In the genomic region with DNA sequence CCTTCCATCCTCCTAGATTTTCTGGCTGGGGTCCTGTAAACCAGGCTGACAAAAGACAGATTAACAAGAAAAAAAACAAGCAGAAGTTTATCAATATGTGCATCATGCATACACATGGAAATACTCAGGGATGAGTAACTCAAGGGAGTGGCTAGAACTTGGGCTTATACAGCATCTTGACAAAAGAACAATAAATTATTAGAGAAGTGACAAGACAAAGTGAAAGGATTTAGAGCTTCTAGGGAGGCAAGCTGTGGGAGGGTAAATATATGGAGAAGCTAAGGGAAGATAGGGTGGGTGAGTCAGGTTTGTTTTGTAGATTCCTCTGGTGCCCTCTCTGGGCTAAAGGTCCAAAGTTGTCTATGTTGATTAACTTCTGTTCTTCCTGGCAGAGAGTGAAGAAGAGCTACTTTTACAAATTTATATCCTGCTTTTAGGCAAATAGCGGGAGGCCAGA, we compare ENCODE assay signal across 14 cellular contexts. TPM values are rescaled to one million over a fixed set of nuclear protein-coding genes. Genes with fewer than 3 reads are reported as not detected.
DNase-seq lines count a peak whose midpoint lies in the region; ATAC-seq and TF ChIP-seq lines count a peak whose summit lies in the region.
"Had no signal": no experiment of that assay in that cellular context is flagged by ENCODE, and none has a peak within 500 bp of the region (broad histone marks: within the 10 kb centered on the region; RNA-seq: fewer than 3 reads in every experiment).

No MANE protein-coding gene starts in this region.

- peaks cover 28% of the 10 kb centered on the region for H3K27me3 Mint-ChIP-seq in osteocyte (ENCODE audit: unreplicated experiment)
- H3K27me3 Mint-ChIP-seq in activated T-helper 1 cell treated with anti-CD3 and anti-CD28 coated beads, Interleukin-12 subunit alpha, Interleukin-12 subunit beta, Interleukin-2, Interleukin-4 antibody, amounts not matched to agents 30 ng/mL and 10 ng/mL and 1 ng/mL, durations not matched to agents 14 hours and 24 hours and 36 hours (ENCODE audit: insufficient read depth), result peaks cover 13% of the 10 kb centered on the region

- H3K9me3 Mint-ChIP-seq in osteocyte (ENCODE audit: unreplicated experiment), result no peaks in the 10 kb centered on the region
- H3K9me3 Mint-ChIP-seq in activated T-helper 1 cell treated with anti-CD3 and anti-CD28 coated beads, Interleukin-12 subunit alpha, Interleukin-12 subunit beta, Interleukin-2, Interleukin-4 antibody, amounts not matched to agents 30 ng/mL and 10 ng/mL and 1 ng/mL, durations not matched to agents 14 hours and 24 hours and 36 hours, result no peaks in the 10 kb centered on the region

- no peak overlapping the region for H3K27ac ChIP-seq in right cardiac atrium (ENCODE audit: low read length)
- peak overlapping the region; percentile 69 for H3K27ac ChIP-seq in vagina
- H3K27ac ChIP-seq: cardiac muscle cell, right lobe of liver had no signal

- H3K27ac Mint-ChIP-seq in osteocyte (ENCODE audit: unreplicated experiment), result no peak overlapping the region
- no peak overlapping the region for H3K27ac Mint-ChIP-seq in activated T-helper 1 cell treated with anti-CD3 and anti-CD28 coated beads, Interleukin-12 subunit alpha, Interleukin-12 subunit beta, Interleukin-2, Interleukin-4 antibody, amounts not matched to agents 30 ng/mL and 10 ng/mL and 1 ng/mL, durations not matched to agents 14 hours and 24 hours and 36 hours

- TF ChIP-seq POLR2A in vagina (IDR thresholded peaks at IDR 0.05), result no peak

- peaks cover 8% of the 10 kb centered on the region for H3K4me1 ChIP-seq in right cardiac atrium (ENCODE audit: control insufficient read depth, insufficient read depth, low read length)
- peaks cover 28% of the 10 kb centered on the region for H3K4me1 ChIP-seq in vagina
- H3K4me1 ChIP-seq: right lobe of liver had no signal

- no peaks in the 10 kb centered on the region for H3K27me3 ChIP-seq in right cardiac atrium (ENCODE audit: control insufficient read depth, insufficient read depth)
- no peaks in the 10 kb centered on the region for H3K27me3 ChIP-seq in vagina
- H3K27me3 ChIP-seq: cardiac muscle cell, right lobe of liver had no signal

- TF ChIP-seq CTCF in fibroblast of the aortic adventitia (IDR thresholded peaks at IDR 0.05; ENCODE audit: insufficient read depth, low read length) (no peak), vagina (IDR thresholded peaks at IDR 0.05) (no peak), osteocyte (IDR thresholded peaks at IDR 0.05) (no peak)

- no peaks in the 10 kb centered on the region for H3K36me3 Mint-ChIP-seq in osteocyte (ENCODE audit: unreplicated experiment)
- H3K36me3 Mint-ChIP-seq in activated T-helper 1 cell treated with anti-CD3 and anti-CD28 coated beads, Interleukin-12 subunit alpha, Interleukin-12 subunit beta, Interleukin-2, Interleukin-4 antibody, amounts not matched to agents 30 ng/mL and 10 ng/mL and 1 ng/mL, durations not matched to agents 14 hours and 24 hours and 36 hours (ENCODE audit: low read depth), result no peaks in the 10 kb centered on the region

- no peaks in the 10 kb centered on the region for H3K36me3 ChIP-seq in vagina
- H3K36me3 ChIP-seq: cardiac muscle cell, right lobe of liver had no signal

- H3K4me1 Mint-ChIP-seq in osteocyte (ENCODE audit: unreplicated experiment), result peaks cover 10% of the 10 kb centered on the region
- no peaks in the 10 kb centered on the region for H3K4me1 Mint-ChIP-seq in activated T-helper 1 cell treated with anti-CD3 and anti-CD28 coated beads, Interleukin-12 subunit alpha, Interleukin-12 subunit beta, Interleukin-2, Interleukin-4 antibody, amounts not matched to agents 30 ng/mL and 10 ng/mL and 1 ng/mL, durations not matched to agents 14 hours and 24 hours and 36 hours (ENCODE audit: low read depth)

- intact Hi-C loops in Right ventricle myocardium superior (cut with DNase I), result no loop called here
- intact Hi-C loops in right cardiac atrium (cut with DNase I), result no loop called here
- intact Hi-C loops in vagina (cut with DNase I), result no loop called here
- intact Hi-C loops in activated T-helper 1 cell treated with anti-CD3 and anti-CD28 coated beads, Interleukin-12 subunit alpha, Interleukin-12 subunit beta, Interleukin-2, Interleukin-4 antibody, amounts not matched to agents 30 ng/mL and 10 ng/mL and 1 ng/mL, durations not matched to agents 14 hours and 24 hours and 36 hours (cut with micrococcal nuclease), result no loop called here

- WGBS in right cardiac atrium, result 89% methylated on average over 1 of the region's 1 CpG

- H3K4me3 Mint-ChIP-seq in osteocyte (ENCODE audit: unreplicated experiment), result no peak overlapping the region
- no peak overlapping the region for H3K4me3 Mint-ChIP-seq in activated T-helper 1 cell treated with anti-CD3 and anti-CD28 coated beads, Interleukin-12 subunit alpha, Interleukin-12 subunit beta, Interleukin-2, Interleukin-4 antibody, amounts not matched to agents 30 ng/mL and 10 ng/mL and 1 ng/mL, durations not matched to agents 14 hours and 24 hours and 36 hours

- DNase-seq in Right ventricle myocardium superior (no peak), right cardiac atrium (no peak), SK-N-DZ (ENCODE audit: low spot score) (peak; percentile 58), fibroblast of the aortic adventitia (ENCODE audit: low read depth) (peak; percentile 88), vagina (ENCODE audit: extremely low spot score in 2 of 2) (no peak), osteocyte (ENCODE audit: extremely low spot score, unreplicated experiment) (no peak)
- DNase-seq in activated T-helper 1 cell treated with anti-CD3 and anti-CD28 coated beads, Interleukin-12 subunit alpha, Interleukin-12 subunit beta, Interleukin-2, Interleukin-4 antibody, amounts not matched to agents 30 ng/mL and 10 ng/mL and 1 ng/mL, durations not matched to agents 14 hours and 24 hours and 36 hours (ENCODE audit: low spot score), result no peak
- DNase-seq: activated T-cell treated with anti-CD3 and anti-CD28 coated beads, Interleukin-2, amount 50 U/mL, for 1 hour; GDM1; H7; NCI-H1092 treated with DMSO at 0.1 percent for 48 hours; right lobe of liver had no signal

- H3K4me3 ChIP-seq in right cardiac atrium (ENCODE audit: low read length) (no peak overlapping the region), fibroblast of the aortic adventitia (ENCODE audit: low read depth, low read length) (no peak overlapping the region), vagina (no peak overlapping the region)
- H3K4me3 ChIP-seq: cardiac muscle cell, right lobe of liver had no signal

- no peaks in the 10 kb centered on the region for H3K9me3 ChIP-seq in right cardiac atrium (ENCODE audit: control insufficient read depth, low read length)
- H3K9me3 ChIP-seq in vagina, result no peaks in the 10 kb centered on the region
- H3K9me3 ChIP-seq: right lobe of liver had no signal

- ATAC-seq in Right ventricle myocardium superior (ENCODE audit: poor library complexity) (peak; percentile 19), right cardiac atrium (no peak), GM21423 (IDR thresholded peaks at IDR 0.05; ENCODE audit: unreplicated experiment) (no peak)

RNA-seq across cellular contexts. Expression of gene NDRG4, which starts 48.0 kb away (rescaled TPM):
- total RNA-seq in Right ventricle myocardium superior (290 TPM), right cardiac atrium (100 to 1,000 TPM in 1 of 4 donors, 10 to 100 TPM in 3; 53.5 to 155 (median 97.3) TPM), fibroblast of the aortic adventitia (ENCODE audit: low replicate concordance) (5.0 and 5.2 TPM in 2 replicates), vagina (128 TPM), osteocyte (10.5 and 13.1 TPM in 2 replicates)
- polyA plus RNA-seq in right cardiac atrium, result 164 TPM
- 142 and 156 TPM in 2 replicates for polyA plus RNA-seq in SK-N-DZ (2014; cell fraction: cytosol; rRNA removed)
- polyA plus RNA-seq in SK-N-DZ (2014; cell fraction: nucleus; rRNA removed), result 256 and 322 TPM in 2 replicates
- 1.5 and 1.7 TPM in 2 replicates for total RNA-seq in activated T-helper 1 cell treated with anti-CD3 and anti-CD28 coated beads, Interleukin-12 subunit alpha, Interleukin-12 subunit beta, Interleukin-2, Interleukin-4 antibody, amounts not matched to agents 30 ng/mL and 10 ng/mL and 1 ng/mL, durations not matched to agents 14 hours and 24 hours and 36 hours

RNA-seq across cellular contexts. Expression of gene GINS3, which starts 59.7 kb away (rescaled TPM):
- 5.6 TPM for total RNA-seq in Right ventricle myocardium superior
- total RNA-seq in right cardiac atrium, result 1 to 10 TPM; 6.3 to 8.0 (median 6.7) TPM
- polyA plus RNA-seq in right cardiac atrium, result 6.5 TPM
- polyA plus RNA-seq in SK-N-DZ (2014; cell fraction: cytosol; rRNA removed), result 32.9 and 35.8 TPM in 2 replicates
- 22.8 and 24.5 TPM in 2 replicates for polyA plus RNA-seq in SK-N-DZ (2014; cell fraction: nucleus; rRNA removed)
- 2.1 and 10.7 TPM in 2 replicates for total RNA-seq in fibroblast of the aortic adventitia (ENCODE audit: low replicate concordance)
- 7.4 TPM for total RNA-seq in vagina
- 2.7 and 3.4 TPM in 2 replicates for total RNA-seq in osteocyte
- total RNA-seq in activated T-helper 1 cell treated with anti-CD3 and anti-CD28 coated beads, Interleukin-12 subunit alpha, Interleukin-12 subunit beta, Interleukin-2, Interleukin-4 antibody, amounts not matched to agents 30 ng/mL and 10 ng/mL and 1 ng/mL, durations not matched to agents 14 hours and 24 hours and 36 hours, result 23.8 and 25.3 TPM in 2 replicates

Comparison
In these comparisons a context has a peak if more than half of its experiments do, and no peak if none do; other contexts are left out.
1. DNase-seq: peak in SK-N-DZ (single experiment) and fibroblast of the aortic adventitia (single experiment); none in Right ventricle myocardium superior (single experiment), right cardiac atrium (0 of 3), vagina (0 of 2), osteocyte (single experiment) and activated T-helper 1 cell treated with anti-CD3 and anti-CD28 coated beads, Interleukin-12 subunit alpha, Interleukin-12 subunit beta, Interleukin-2, Interleukin-4 antibody, amounts not matched to agents 30 ng/mL and 10 ng/mL and 1 ng/mL, durations not matched to agents 14 hours and 24 hours and 36 hours (single experiment).